8 cellular contexts compared by ENCODE assay signal in genomic region chr3:141486735-141487418, GRCh38. TPM values are rescaled to one million over a fixed set of nuclear protein-coding genes. Genes with fewer than 3 reads are reported as not detected.
DNase-seq lines count a peak whose midpoint lies in the region; ATAC-seq and TF ChIP-seq lines count a peak whose summit lies in the region.

Gene RASA2, plus strand, starts transcription at chr3:141487027. Its CDS starts 57 bp downstream, at chr3:141487084.

- peak within 1 kb of the TSS; percentile 81 for H3K4me2 ChIP-seq in hepatocyte

- H3K9me2 ChIP-seq in hepatocyte (replicated peaks; ENCODE audit: insufficient read depth) = no peaks in the 10 kb centered on the region

- H3K36me3 ChIP-seq in hepatocyte (replicated peaks; ENCODE audit: insufficient read depth, low read depth) = no peaks in the 10 kb centered on the region

- no peaks in the 10 kb centered on the region for H3K9me3 ChIP-seq in hepatocyte (ENCODE audit: low read depth)

- in situ Hi-C loops in astrocyte of the cerebellum (cut with HindIII; ENCODE audit: low sequenced_read_pairs) = no loop called here

- H4K20me1 ChIP-seq in hepatocyte (ENCODE audit: insufficient read depth, poor library complexity, severe bottlenecking) = peaks cover 23% of the 10 kb centered on the region

- DNase-seq in NCI-H1694 treated with DMSO at 0.1 percent for 48 hours (lab: John Stamatoyannopoulos, UW) = peak; percentile 79
- DNase-seq in T-helper 22 cell (ENCODE audit: low read depth) = peak; percentile 55
- no peak for DNase-seq in astrocyte of the cerebellum (ENCODE audit: low read depth)
- peak; percentile 92 for DNase-seq in hepatocyte (ENCODE audit: low spot score)
- peak; percentile 79 for DNase-seq in retina
- no peak for DNase-seq in HCEC 1CT

- 2% methylated on average over 21 of the region's 86 CpGs for WGBS in hepatocyte (ENCODE audit: low lambda C conversion rate, missing lambda C conversion rate)

- H2AFZ ChIP-seq in hepatocyte = peak within 1 kb of the TSS; percentile 50

- H3K79me2 ChIP-seq in hepatocyte = peaks cover 41% of the 10 kb centered on the region

- TF ChIP-seq CTCF in astrocyte of the cerebellum (IDR thresholded peaks at IDR 0.05; ENCODE audit: low read depth, low read length, missing control alignments) (no peak), hepatocyte (IDR thresholded peaks at IDR 0.05; ENCODE audit: poor library complexity) (no peak)

- no peaks in the 10 kb centered on the region for H3K27me3 ChIP-seq in hepatocyte

- ATAC-seq in GM18502 (IDR thresholded peaks at IDR 0.05; ENCODE audit: poor library complexity, unreplicated experiment) (peak; percentile 67), HG02884 (IDR thresholded peaks at IDR 0.05; ENCODE audit: unreplicated experiment) (peak; percentile 57)

- H3K4me3 ChIP-seq in astrocyte of the cerebellum (ENCODE audit: low read depth, low read length) (peak within 1 kb of the TSS; percentile 72), hepatocyte (peak within 1 kb of the TSS; percentile 93)

- peaks cover 11% of the 10 kb centered on the region for H3K4me1 ChIP-seq in hepatocyte (ENCODE audit: insufficient read depth)

- peak within 1 kb of the TSS; percentile 100 for H3K27ac ChIP-seq in hepatocyte

RNA-seq across cellular contexts. Expression of gene RASA2, which starts in this region (rescaled TPM):
- 12.6 and 13.2 TPM in 2 replicates for total RNA-seq in hepatocyte
- polyA plus RNA-seq in hepatocyte = 6.2 TPM in 2 replicates

Comparison
In these comparisons a context has a peak if more than half of its experiments do, and no peak if none do; other contexts are left out.
1. DNase-seq: peak in NCI-H1694 treated with DMSO at 0.1 percent for 48 hours (single experiment), T-helper 22 cell (single experiment), hepatocyte (single experiment) and retina (single experiment); none in astrocyte of the cerebellum (single experiment) and HCEC 1CT (single experiment).